Comparison of ENCODE assay signal across 8 cellular contexts in genomic region chr6:37696220-37696840, GRCh38. TPM values are rescaled to one million over a fixed set of nuclear protein-coding genes. Genes with fewer than 3 reads are reported as not detected.
A peak's percentile ranks its signal among the peaks of the same experiment; 100 is the strongest.
DNase-seq lines count a peak whose midpoint lies in the region; ATAC-seq and TF ChIP-seq lines count a peak whose summit lies in the region.

No MANE protein-coding gene starts in this region.

- H2AFZ ChIP-seq in hepatocyte = no peak overlapping the region

- no peaks in the 10 kb centered on the region for H3K79me2 ChIP-seq in hepatocyte

- H3K36me3 ChIP-seq in hepatocyte (replicated peaks; ENCODE audit: insufficient read depth, low read depth) = no peaks in the 10 kb centered on the region

- no peak overlapping the region for H3K27ac ChIP-seq in hepatocyte
- H3K27ac ChIP-seq in skin epidermis = peak overlapping the region in 4 of 21 experiments; percentile 77 to 86 (median 84)

- DNase-seq in EL (peak; percentile 50), NCI-H526 (lab: John Stamatoyannopoulos, UW) (peak; percentile 16 to 74), hepatocyte (ENCODE audit: low spot score) (peak; percentile 32), DMS153 (lab: John Stamatoyannopoulos, UW) (no peak), mesenteric fat pad (ENCODE audit: low spot score) (no peak)
- peak; percentile 33 for DNase-seq in activated naive CD4-positive, alpha-beta T cell treated with anti-CD3 and anti-CD28 coated beads, Interleukin-2, amount 50 U/mL, for 16 hours

- H3K9me3 ChIP-seq in hepatocyte (ENCODE audit: low read depth) = no peaks in the 10 kb centered on the region

- H3K27me3 ChIP-seq in hepatocyte = peaks cover 62% of the 10 kb centered on the region

- WGBS in hepatocyte (ENCODE audit: low lambda C conversion rate, missing lambda C conversion rate) = 2% methylated on average over 47 of the region's 54 CpGs

- H3K4me2 ChIP-seq in hepatocyte = peak overlapping the region; percentile 99

- no peak for ATAC-seq in HG03520 (IDR thresholded peaks at IDR 0.05; ENCODE audit: unreplicated experiment)

- TF ChIP-seq CTCF in hepatocyte (IDR thresholded peaks at IDR 0.05; ENCODE audit: poor library complexity) = no peak

- H3K4me1 ChIP-seq in hepatocyte (ENCODE audit: insufficient read depth) = peaks cover 11% of the 10 kb centered on the region

- H3K4me3 ChIP-seq in hepatocyte (peak overlapping the region; percentile 24), skin epidermis (peak overlapping the region; percentile 46 to 70 (median 54))

- no peaks in the 10 kb centered on the region for H3K9me2 ChIP-seq in hepatocyte (replicated peaks; ENCODE audit: insufficient read depth)

- H4K20me1 ChIP-seq in hepatocyte (ENCODE audit: insufficient read depth, poor library complexity, severe bottlenecking) = peaks cover 10% of the 10 kb centered on the region

RNA-seq across cellular contexts. Expression of gene MDGA1, which starts 1.4 kb away (rescaled TPM):
- total RNA-seq in hepatocyte = 2.8 and 5.8 TPM in 2 replicates
- polyA plus RNA-seq in hepatocyte = 1.4 and 3.8 TPM in 2 replicates
- total RNA-seq in mesenteric fat pad = 4.0 TPM

Comparison
In these comparisons a context has a peak if more than half of its experiments do, and no peak if none do; other contexts are left out.
1. DNase-seq: peak in EL (single experiment), NCI-H526 (2 of 2), activated naive CD4-positive, alpha-beta T cell treated with anti-CD3 and anti-CD28 coated beads, Interleukin-2, amount 50 U/mL, for 16 hours (single experiment) and hepatocyte (single experiment); none in DMS153 (single experiment) and mesenteric fat pad (single experiment).